In the genomic region with DNA sequence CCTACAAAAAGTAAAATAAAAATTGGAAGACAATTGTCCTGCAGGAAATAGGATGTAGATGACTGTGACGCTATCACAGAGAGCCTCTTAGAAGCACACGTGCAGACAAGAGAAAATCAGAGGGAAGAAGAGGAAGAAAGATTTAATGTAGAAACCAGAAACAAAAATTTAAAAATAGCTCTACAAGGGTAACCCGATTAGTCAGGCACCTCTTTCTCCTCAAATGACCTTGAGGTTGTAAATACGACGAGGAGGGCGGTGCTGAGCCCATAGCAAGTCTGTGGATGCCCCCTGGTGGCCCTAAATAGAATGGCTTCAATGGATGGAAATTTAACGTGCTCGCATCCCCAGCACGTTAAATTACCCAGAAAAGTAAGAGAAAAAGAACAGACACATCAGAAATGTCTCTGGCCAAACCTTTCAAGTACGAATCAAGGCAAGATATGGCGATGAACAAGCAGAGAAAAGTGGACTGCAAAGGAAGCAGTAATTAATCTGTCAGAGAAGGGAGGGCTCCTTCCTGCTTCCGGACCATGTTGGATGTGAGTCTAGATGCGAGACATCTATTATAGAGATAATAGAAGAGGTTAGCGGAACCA, we compare ENCODE assay signal across 8 cellular contexts. TPM values are rescaled to one million over a fixed set of nuclear protein-coding genes. Genes with fewer than 3 reads are reported as not detected.
A peak's percentile ranks its signal among the peaks of the same experiment; 100 is the strongest.
DNase-seq lines count a peak whose midpoint lies in the region; ATAC-seq and TF ChIP-seq lines count a peak whose summit lies in the region.

No MANE protein-coding gene starts in this region.

- H2AK5ac ChIP-seq in trophoblast cell (ENCODE audit: low read length), result no peak overlapping the region

- H3K4me1 ChIP-seq in trophoblast cell (ENCODE audit: control insufficient read depth in 1 of 2, insufficient read depth in 2 of 2, low read length in 2 of 2) (no peaks in the 10 kb centered on the region), tibial nerve (peaks cover 0 to 15% (median 8%) of the 10 kb centered on the region in 4 donors)

- peak; percentile 88 to 95 (median 90) for TF ChIP-seq CTCF in tibial nerve (IDR thresholded peaks at IDR 0.05)

- no peaks in the 10 kb centered on the region for H3K9me3 Mint-ChIP-seq in activated naive CD8-positive, alpha-beta T cell treated with anti-CD3 and anti-CD28 coated beads for 36 hours

- no peak overlapping the region for H3K4ac ChIP-seq in trophoblast cell (ENCODE audit: low read depth, low read length)

- no peak overlapping the region for H3K4me3 ChIP-seq in H7 (ENCODE audit: insufficient read depth, low read depth, low read length)
- no peak overlapping the region for H3K4me3 ChIP-seq in trophoblast cell (ENCODE audit: low read depth, low read length)
- H3K4me3 ChIP-seq in tibial nerve, result peak overlapping the region; percentile 28 to 64 (median 58)

- H3K27ac Mint-ChIP-seq in activated naive CD8-positive, alpha-beta T cell treated with anti-CD3 and anti-CD28 coated beads for 36 hours, result peak overlapping the region; percentile 98

- ATAC-seq in Right ventricle myocardium superior (ENCODE audit: poor library complexity), result peak; percentile 97

- H3K36me3 ChIP-seq in H7 (replicated peaks; ENCODE audit: control insufficient read depth, insufficient read depth, low read length) (no peaks in the 10 kb centered on the region), trophoblast cell (ENCODE audit: control insufficient read depth in 1 of 2, insufficient read depth in 2 of 2, low read length in 2 of 2) (no peaks in the 10 kb centered on the region), tibial nerve (peaks cover 0 to 11% (median 0%) of the 10 kb centered on the region in 3 donors)

- H3K27ac ChIP-seq in trophoblast cell (ENCODE audit: low read depth, low read length), result no peak overlapping the region
- peak overlapping the region; percentile 30 to 87 (median 82) for H3K27ac ChIP-seq in tibial nerve

- H2BK5ac ChIP-seq in trophoblast cell (ENCODE audit: low read depth, low read length, poor library complexity), result no peak overlapping the region

- peaks cover 3% of the 10 kb centered on the region for H3K36me3 Mint-ChIP-seq in activated naive CD8-positive, alpha-beta T cell treated with anti-CD3 and anti-CD28 coated beads for 36 hours

- H3K14ac ChIP-seq in trophoblast cell (ENCODE audit: low read length), result no peak overlapping the region

- peaks cover 16% of the 10 kb centered on the region for H3K4me1 Mint-ChIP-seq in activated naive CD8-positive, alpha-beta T cell treated with anti-CD3 and anti-CD28 coated beads for 36 hours

- H2AFZ ChIP-seq in trophoblast cell (ENCODE audit: insufficient read depth, low read length, poor library complexity), result no peak overlapping the region

- WGBS in trophoblast cell (ENCODE audit: extremely low coverage, insufficient coverage, insufficient read length), result no CpG with 5 or more reads among the region's 14 CpGs
- WGBS in tibial nerve, 2 donors, result 3 to 5% methylated on average over 14 of the region's 14 CpGs

- H3K9me3 ChIP-seq in trophoblast cell (ENCODE audit: insufficient read depth, low read depth, low read length), result peaks cover 3% of the 10 kb centered on the region
- no peaks in the 10 kb centered on the region for H3K9me3 ChIP-seq in tibial nerve

- no peak overlapping the region for H3K23ac ChIP-seq in trophoblast cell (ENCODE audit: low read length)

- peak; percentile 74 for DNase-seq in DMS53 treated with DMSO at 0.1 percent for 48 hours (lab: John Stamatoyannopoulos, UW; ENCODE audit: unreplicated experiment)
- DNase-seq in H7, result peak; percentile 90
- peak; percentile 57 for DNase-seq in NCI-H1092 (lab: John Stamatoyannopoulos, UW)
- peak; percentile 88 for DNase-seq in SKM-1 (lab: John Stamatoyannopoulos, UW; ENCODE audit: unreplicated experiment)
- DNase-seq in activated naive CD8-positive, alpha-beta T cell treated with anti-CD3 and anti-CD28 coated beads for 36 hours, result peak; percentile 60
- peak; percentile 75 for DNase-seq in Right ventricle myocardium superior
- peak; percentile 56 to 87 for DNase-seq in trophoblast cell
- DNase-seq in tibial nerve (ENCODE audit: low spot score in 2 of 2), result peak; percentile 52 to 79

- TF ChIP-seq EP300 in tibial nerve (IDR thresholded peaks at IDR 0.05), result peak; percentile 28 to 76

- H3K79me2 ChIP-seq in trophoblast cell (ENCODE audit: control insufficient read depth, insufficient read depth, low read length, poor library complexity), result no peaks in the 10 kb centered on the region

- H2BK12ac ChIP-seq in trophoblast cell (ENCODE audit: low read length), result no peak overlapping the region

- intact Hi-C loops in Right ventricle myocardium superior (cut with DNase I), result loop anchor here (2.0 kb wide), 1 partner anchor 66 kb away; no protein-coding TSS in a partner anchor

- TF ChIP-seq POLR2A in tibial nerve (IDR thresholded peaks at IDR 0.05), result no peak

- H4K12ac ChIP-seq in trophoblast cell (ENCODE audit: low read depth, low read length), result no peak overlapping the region

- H3K4me3 Mint-ChIP-seq in activated naive CD8-positive, alpha-beta T cell treated with anti-CD3 and anti-CD28 coated beads for 36 hours, result peak overlapping the region; percentile 82

- H3K79me1 ChIP-seq in trophoblast cell (ENCODE audit: low read length), result no peaks in the 10 kb centered on the region

- no peak overlapping the region for H3K9ac ChIP-seq in trophoblast cell (ENCODE audit: low read length)

- no peak overlapping the region for H4K91ac ChIP-seq in trophoblast cell (ENCODE audit: low read depth, low read length)

- H3K27me3 Mint-ChIP-seq in activated naive CD8-positive, alpha-beta T cell treated with anti-CD3 and anti-CD28 coated beads for 36 hours, result peaks cover 3% of the 10 kb centered on the region

- no peak overlapping the region for H4K8ac ChIP-seq in trophoblast cell (ENCODE audit: low read depth, low read length)

- H3K18ac ChIP-seq in trophoblast cell (ENCODE audit: low read length), result no peak overlapping the region

- no peaks in the 10 kb centered on the region for H3K27me3 ChIP-seq in H7 (ENCODE audit: control insufficient read depth, insufficient read depth, low read length)
- H3K27me3 ChIP-seq in trophoblast cell (ENCODE audit: insufficient read depth, low read length), result no peaks in the 10 kb centered on the region
- H3K27me3 ChIP-seq in tibial nerve, result no peaks in the 10 kb centered on the region

- H2BK120ac ChIP-seq in trophoblast cell (ENCODE audit: insufficient read depth, low read length, poor library complexity), result no peak overlapping the region

- H3K4me2 ChIP-seq in trophoblast cell (ENCODE audit: low read length), result no peak overlapping the region

RNA-seq across cellular contexts. Expression of gene PRPH2, which starts 4.2 kb away (rescaled TPM):
- 1.2 TPM in 2 replicates for total RNA-seq in H7 (2014; rRNA removed; shearing (Covaris generic))
- total RNA-seq in activated naive CD8-positive, alpha-beta T cell treated with anti-CD3 and anti-CD28 coated beads for 36 hours, result under 1 TPM in 1 of 2 experiments, not detected in 1; 0.06 TPM
- total RNA-seq in Right ventricle myocardium superior, result 0.30 TPM
- 0.01 and 0.04 TPM in 2 replicates for polyA plus RNA-seq in trophoblast cell (2013)
- total RNA-seq in tibial nerve, result 1 to 10 TPM in 2 of 4 donors, under 1 TPM in 1, not detected in 1; 0.22 to 1.5 (median 1.2) TPM

RNA-seq across cellular contexts. Expression of gene TBCC, which starts 19.3 kb away (rescaled TPM):
- total RNA-seq in H7 (2014; rRNA removed; shearing (Covaris generic)), result 57.0 and 65.8 TPM in 2 replicates
- total RNA-seq in activated naive CD8-positive, alpha-beta T cell treated with anti-CD3 and anti-CD28 coated beads for 36 hours, result 10 to 100 TPM; 16.8 to 18.3 TPM
- total RNA-seq in Right ventricle myocardium superior (10.2 TPM), tibial nerve (10 to 100 TPM; 20.7 to 29.4 (median 25.4) TPM)
- 19.7 and 20.7 TPM in 2 replicates for polyA plus RNA-seq in trophoblast cell (2013)

RNA-seq across cellular contexts. Expression of gene BICRAL, which starts 55.3 kb away (rescaled TPM):
- 6.0 and 8.8 TPM in 2 replicates for total RNA-seq in H7 (2014; rRNA removed; shearing (Covaris generic))
- 10 to 100 TPM; 10.6 to 10.7 TPM for total RNA-seq in activated naive CD8-positive, alpha-beta T cell treated with anti-CD3 and anti-CD28 coated beads for 36 hours
- total RNA-seq in Right ventricle myocardium superior (10.8 TPM), tibial nerve (10 to 100 TPM; 17.1 to 25.1 (median 23.2) TPM)
- polyA plus RNA-seq in trophoblast cell (2013), result 3.5 TPM in 2 replicates

Comparison
In these comparisons a context has a peak if more than half of its experiments do, and no peak if none do; other contexts are left out.
1. H3K4me3 ChIP-seq: peak in tibial nerve (4 of 4); none in H7 (single experiment) and trophoblast cell (single experiment).
2. Peak in every context shown above with its lines, with median percentiles within 50 percentile points of each other: DNase-seq.